21 cellular contexts compared by ENCODE assay signal in the genomic region with DNA sequence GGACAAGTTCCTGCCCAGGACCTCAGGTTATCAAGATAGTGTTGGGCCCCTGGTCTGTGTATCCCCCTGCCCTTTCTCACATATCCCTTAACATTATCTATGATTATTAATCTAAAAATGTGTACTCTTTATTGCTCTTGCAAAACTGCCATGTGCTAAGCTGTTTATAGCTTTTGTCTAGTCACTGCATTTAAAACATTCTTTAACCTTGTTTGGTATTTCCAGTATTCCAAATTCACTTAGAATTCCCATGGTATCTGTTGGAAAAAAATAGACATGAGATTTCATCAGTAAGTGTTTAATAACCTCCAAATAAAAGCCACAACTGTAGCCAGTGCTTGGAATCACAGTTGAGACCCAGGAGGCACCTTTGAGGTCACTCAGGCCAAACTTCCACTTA. TPM values are rescaled to one million over a fixed set of nuclear protein-coding genes. Genes with fewer than 3 reads are reported as not detected.
DNase-seq lines count a peak whose midpoint lies in the region; ATAC-seq and TF ChIP-seq lines count a peak whose summit lies in the region.
"Had no signal": no experiment of that assay in that cellular context is flagged by ENCODE, and none has a peak within 500 bp of the region (broad histone marks: within the 10 kb centered on the region; RNA-seq: fewer than 3 reads in every experiment).

No MANE protein-coding gene starts in this region.

- H3K36me3 ChIP-seq in SK-N-MC (ENCODE audit: insufficient read depth, low read length), result no peaks in the 10 kb centered on the region
- H3K36me3 ChIP-seq: adrenal gland had no signal

- H3K4me3 ChIP-seq in AG10803 (ENCODE audit: low read length) (no peak overlapping the region), SK-N-MC (no peak overlapping the region), fibroblast of pulmonary artery (replicated peaks; ENCODE audit: low read depth, low read length) (no peak overlapping the region)
- H3K4me3 ChIP-seq: adrenal gland had no signal

- no peaks in the 10 kb centered on the region for H3K36me3 Mint-ChIP-seq in effector memory CD8-positive, alpha-beta T cell (ENCODE audit: insufficient read depth)
- H3K36me3 Mint-ChIP-seq in T-helper 2 cell treated with Interferon-gamma antibody and Interleukin-4, amounts not matched to agents 5 μg/mL and 100 μg/mL, for 36 hours (ENCODE audit: low read depth), result peaks cover 9% of the 10 kb centered on the region

- intact Hi-C loops in sciatic nerve (cut with DNase I), result no loop called here

- H3K9ac ChIP-seq in SK-N-MC (ENCODE audit: insufficient read length), result no peak overlapping the region

- 0 out of 2 replicates have a peak overlapping the region, but pooled peaks have one; percentile 44 for H3K27ac ChIP-seq in SK-N-MC

- H3K9me3 ChIP-seq in SK-N-MC (ENCODE audit: low read depth, low read length), result peaks cover 4% of the 10 kb centered on the region; the same call in 1 of the 2 replicates
- H3K9me3 ChIP-seq: adrenal gland had no signal

- ATAC-seq in sciatic nerve (peak; percentile 25), HG02970 (IDR thresholded peaks at IDR 0.05; ENCODE audit: low FRiP score, unreplicated experiment) (no peak)
- no peak for ATAC-seq in effector memory CD8-positive, alpha-beta T cell (replicated peaks)

- no peak overlapping the region for H3K4me3 Mint-ChIP-seq in effector memory CD8-positive, alpha-beta T cell
- no peak overlapping the region for H3K4me3 Mint-ChIP-seq in T-helper 2 cell treated with Interferon-gamma antibody and Interleukin-4, amounts not matched to agents 5 μg/mL and 100 μg/mL, for 36 hours
- H3K4me3 Mint-ChIP-seq: activated CD4-positive, alpha-beta T cell treated with anti-CD3 and anti-CD28 coated beads, Interleukin-2, amount 10 ng/mL, durations not matched to agents 24 days and 14 days; CD4-positive, alpha-beta T cell; stimulated activated naive CD8-positive, alpha-beta T cell treated with anti-CD3 and anti-CD28 coated beads, Interleukin-15, Interleukin-2, amounts not matched to agents 100 ng/mL and 50 ng/mL, for 24 hours had no signal

- H3K27me3 Mint-ChIP-seq in effector memory CD8-positive, alpha-beta T cell, result no peaks in the 10 kb centered on the region
- H3K27me3 Mint-ChIP-seq in T-helper 2 cell treated with Interferon-gamma antibody and Interleukin-4, amounts not matched to agents 5 μg/mL and 100 μg/mL, for 36 hours (ENCODE audit: low read depth), result peaks cover under 1% of the 10 kb centered on the region
- H3K27me3 Mint-ChIP-seq: CD4-positive, alpha-beta T cell; naive thymus-derived CD8-positive, alpha-beta T cell; stimulated activated naive CD8-positive, alpha-beta T cell treated with anti-CD3 and anti-CD28 coated beads, Interleukin-15, Interleukin-2, amounts not matched to agents 100 ng/mL and 50 ng/mL, for 24 hours had no signal

- DNase-seq in AG10803 (ENCODE audit: low read depth), result peak; percentile 91
- DNase-seq in SK-N-MC (ENCODE audit: low read depth, low spot score), result no peak
- peak; percentile 49 for DNase-seq in fibroblast of pulmonary artery (ENCODE audit: low read depth)
- no peak for DNase-seq in sciatic nerve (ENCODE audit: low spot score)
- no peak for DNase-seq in effector memory CD8-positive, alpha-beta T cell
- no peak for DNase-seq in T-helper 2 cell treated with Interferon-gamma antibody and Interleukin-4, amounts not matched to agents 5 μg/mL and 100 μg/mL, for 36 hours (ENCODE audit: low spot score)
- no peak for DNase-seq in SW480 (ENCODE audit: low spot score)
- DNase-seq: activated CD4-positive, alpha-beta T cell treated with anti-CD3 and anti-CD28 coated beads, Interleukin-2, amount 10 ng/mL, durations not matched to agents 24 days and 14 days; activated CD8-positive, alpha-beta memory T cell treated with anti-CD3 and anti-CD28 coated beads, Interleukin-2, amount 50 U/mL, for 4 hours; activated effector memory CD4-positive, alpha-beta T cell treated with anti-CD3 and anti-CD28 coated beads, Interleukin-2, amount 50 U/mL, for 16 hours; adrenal gland; CD4-positive, alpha-beta T cell; cerebellar nuclear complex; effector memory CD4-positive, alpha-beta T cell; kidney; naive thymus-derived CD8-positive, alpha-beta T cell; NCI-H1048; NK-92 treated with Interleukin-12 subunit alpha and Interleukin-12 subunit beta, amount 100 ng/mL, for 24 hours; stimulated activated CD4-positive, alpha-beta T cell treated with anti-CD3 and anti-CD28 coated beads, Interleukin-2, amount 100 ng/mL, for 48 hours had no signal

- no peaks in the 10 kb centered on the region for H3K9me3 Mint-ChIP-seq in effector memory CD8-positive, alpha-beta T cell
- H3K9me3 Mint-ChIP-seq in T-helper 2 cell treated with Interferon-gamma antibody and Interleukin-4, amounts not matched to agents 5 μg/mL and 100 μg/mL, for 36 hours, result peaks cover 33% of the 10 kb centered on the region
- H3K9me3 Mint-ChIP-seq: CD4-positive, alpha-beta T cell had no signal

- TF ChIP-seq CTCF in AG10803 (conservative IDR thresholded peaks at IDR 0.05; ENCODE audit: low read length), result no peak
- TF ChIP-seq CTCF in fibroblast of pulmonary artery (IDR thresholded peaks at IDR 0.05; ENCODE audit: low read length, missing control alignments), result no peak

- H3K4me1 Mint-ChIP-seq in effector memory CD8-positive, alpha-beta T cell (ENCODE audit: low read depth in 2 of 2), result peaks cover 3 to 10% of the 10 kb centered on the region in 2 donors
- H3K4me1 Mint-ChIP-seq in T-helper 2 cell treated with Interferon-gamma antibody and Interleukin-4, amounts not matched to agents 5 μg/mL and 100 μg/mL, for 36 hours (ENCODE audit: low read depth), result peaks cover 15% of the 10 kb centered on the region

- H3K27ac Mint-ChIP-seq in effector memory CD8-positive, alpha-beta T cell, result peak overlapping the region in 1 of 2 donors; percentile 14
- H3K27ac Mint-ChIP-seq in T-helper 2 cell treated with Interferon-gamma antibody and Interleukin-4, amounts not matched to agents 5 μg/mL and 100 μg/mL, for 36 hours, result no peak overlapping the region
- H3K27ac Mint-ChIP-seq: activated CD4-positive, alpha-beta T cell treated with anti-CD3 and anti-CD28 coated beads, Interleukin-2, amount 10 ng/mL, durations not matched to agents 24 days and 14 days; CD4-positive, alpha-beta T cell; stimulated activated naive CD8-positive, alpha-beta T cell treated with anti-CD3 and anti-CD28 coated beads, Interleukin-15, Interleukin-2, amounts not matched to agents 100 ng/mL and 50 ng/mL, for 24 hours had no signal

RNA-seq across cellular contexts. Expression of a gene that starts 16.2 kb away (rescaled TPM):
- total RNA-seq in sciatic nerve, result 165 TPM

Comparison
In these comparisons a context has a peak if more than half of its experiments do, and no peak if none do; other contexts are left out.
1. DNase-seq: peak in AG10803 (single experiment) and fibroblast of pulmonary artery (single experiment); none in SK-N-MC (single experiment), sciatic nerve (single experiment), effector memory CD8-positive, alpha-beta T cell (0 of 3), T-helper 2 cell treated with Interferon-gamma antibody and Interleukin-4, amounts not matched to agents 5 μg/mL and 100 μg/mL, for 36 hours (single experiment) and SW480 (single experiment).